ENCODE assay signal across 9 cellular contexts in genomic region chr1:154968731-154969130, GRCh38. TPM values are rescaled to one million over a fixed set of nuclear protein-coding genes. Genes with fewer than 3 reads are reported as not detected.
A peak's percentile ranks its signal among the peaks of the same experiment; 100 is the strongest.
DNase-seq lines count a peak whose midpoint lies in the region; ATAC-seq and TF ChIP-seq lines count a peak whose summit lies in the region.
"Had no signal": no experiment of that assay in that cellular context is flagged by ENCODE, and none has a peak within 500 bp of the region (broad histone marks: within the 10 kb centered on the region; RNA-seq: fewer than 3 reads in every experiment).

No MANE protein-coding gene starts in this region.

- H3K4me1 ChIP-seq in CD8-positive, alpha-beta memory T cell (ENCODE audit: insufficient read depth, low read length): peaks cover 30% of the 10 kb centered on the region
- peaks cover 58 to 73% (median 66%) of the 10 kb centered on the region in 4 donors for H3K4me1 ChIP-seq in esophagus muscularis mucosa
- H3K4me1 ChIP-seq in psoas muscle: peaks cover 50% of the 10 kb centered on the region

- no peaks in the 10 kb centered on the region for H3K27me3 Mint-ChIP-seq in CD8-positive, alpha-beta memory T cell
- H3K27me3 Mint-ChIP-seq in activated T-cell treated with anti-CD3 and anti-CD28 coated beads, Interleukin-2, amount 50 U/mL, for 72 hours (ENCODE audit: low read depth): no peaks in the 10 kb centered on the region

- no peak for TF ChIP-seq POLR2A in esophagus muscularis mucosa (IDR thresholded peaks at IDR 0.05; ENCODE audit: low read depth)

- WGBS in esophagus muscularis mucosa: 90% methylated on average over 2 of the region's 3 CpGs
- WGBS in psoas muscle, 3 donors: 81 to 89% (median 87%) methylated on average over 3 of the region's 3 CpGs

- peaks cover 27 to 41% (median 30%) of the 10 kb centered on the region in 3 donors for H3K4me1 Mint-ChIP-seq in CD8-positive, alpha-beta memory T cell
- peaks cover 47% of the 10 kb centered on the region for H3K4me1 Mint-ChIP-seq in activated T-cell treated with anti-CD3 and anti-CD28 coated beads, Interleukin-2, amount 50 U/mL, for 72 hours (ENCODE audit: low read depth)

- ATAC-seq in psoas muscle: no peak
- ATAC-seq in GM21447 (IDR thresholded peaks at IDR 0.05; ENCODE audit: unreplicated experiment): no peak
- no peak for ATAC-seq in activated T-cell treated with anti-CD3 and anti-CD28 coated beads, Interleukin-2, amount 50 U/mL, for 72 hours (replicated peaks in 1 of 2)

- H3K4me3 ChIP-seq in CD8-positive, alpha-beta memory T cell (ENCODE audit: low read length): no peak overlapping the region
- H3K4me3 ChIP-seq in esophagus muscularis mucosa: peak overlapping the region; percentile 51 to 56 (median 54)
- no peak overlapping the region for H3K4me3 ChIP-seq in psoas muscle

- DNase-seq in CD8-positive, alpha-beta memory T cell: peak in 1 of 5 donors; percentile 38
- DNase-seq in RWPE1 (ENCODE audit: low spot score) (no peak), esophagus muscularis mucosa (ENCODE audit: extremely low spot score) (no peak), psoas muscle (no peak), NK-92 (lab: John Stamatoyannopoulos, UW; ENCODE audit: unreplicated experiment) (no peak), glomerular visceral epithelial cell (ENCODE audit: extremely low spot score) (no peak)
- no peak for DNase-seq in activated T-cell treated with anti-CD3 and anti-CD28 coated beads, Interleukin-2, amount 50 U/mL, for 72 hours
- DNase-seq: NCI-H1930 had no signal

- H3K9me3 ChIP-seq in CD8-positive, alpha-beta memory T cell (ENCODE audit: low read length): no peaks in the 10 kb centered on the region
- H3K9me3 ChIP-seq in esophagus muscularis mucosa (no peaks in the 10 kb centered on the region), psoas muscle (no peaks in the 10 kb centered on the region)

- peaks cover 0 to 72% (median 7%) of the 10 kb centered on the region in 3 donors for H3K36me3 Mint-ChIP-seq in CD8-positive, alpha-beta memory T cell
- peaks cover 4 to 6% of the 10 kb centered on the region in 2 donors for H3K36me3 Mint-ChIP-seq in activated T-cell treated with anti-CD3 and anti-CD28 coated beads, Interleukin-2, amount 50 U/mL, for 72 hours (ENCODE audit: insufficient read depth in 2 of 2)

- CTCF ChIA-PET in CD8-positive, alpha-beta memory T cell (lab: Charles Lee): interaction anchor here (1.1 to 1.6 kb wide), 2 partner anchors 12 to 25 kb away, joined by 3 read pairs; no protein-coding TSS in a partner anchor
- CTCF ChIA-PET in RWPE1 (lab: Yijun Ruan, JAX): interaction anchor here (1.9 kb wide), 1 partner anchor 49 kb away, joined by 11 read pairs; no protein-coding TSS in a partner anchor

- H3K9me3 Mint-ChIP-seq in CD8-positive, alpha-beta memory T cell: no peaks in the 10 kb centered on the region
- H3K9me3 Mint-ChIP-seq in activated T-cell treated with anti-CD3 and anti-CD28 coated beads, Interleukin-2, amount 50 U/mL, for 72 hours: no peaks in the 10 kb centered on the region

- POLR2A ChIA-PET in CD8-positive, alpha-beta memory T cell (lab: Charles Lee): no interaction called here
- POLR2A ChIA-PET in RWPE1 (lab: Yijun Ruan, JAX; ENCODE audit: low non-redundant PET): interaction anchor here (0.6 kb wide), 1 partner anchor 13 kb away, joined by 3 read pairs; no protein-coding TSS in a partner anchor

- TF ChIP-seq EP300 in esophagus muscularis mucosa (IDR thresholded peaks at IDR 0.05): no peak

- intact Hi-C loops in esophagus muscularis mucosa (cut with DNase I): no loop called here
- intact Hi-C loops in psoas muscle (cut with DNase I): no loop called here

- TF ChIP-seq CTCF in RWPE1 (conservative IDR thresholded peaks at IDR 0.05; ENCODE audit: low read depth) (no peak), esophagus muscularis mucosa (IDR thresholded peaks at IDR 0.05) (no peak), psoas muscle (IDR thresholded peaks at IDR 0.05) (no peak)

- peaks cover 37% of the 10 kb centered on the region for H3K36me3 ChIP-seq in CD8-positive, alpha-beta memory T cell (ENCODE audit: insufficient read depth, low read length)
- peaks cover 13 to 57% (median 49%) of the 10 kb centered on the region in 4 donors for H3K36me3 ChIP-seq in esophagus muscularis mucosa
- H3K36me3 ChIP-seq in psoas muscle (ENCODE audit: insufficient read depth in 1 of 2, low read depth in 1 of 2): peaks cover 0 to 56% of the 10 kb centered on the region in 2 donors

- no peak overlapping the region for H3K4me3 Mint-ChIP-seq in CD8-positive, alpha-beta memory T cell
- no peak overlapping the region for H3K4me3 Mint-ChIP-seq in activated T-cell treated with anti-CD3 and anti-CD28 coated beads, Interleukin-2, amount 50 U/mL, for 72 hours

- peak overlapping the region in 4 of 8 donors; percentile 19 to 78 (median 42) for H3K27ac Mint-ChIP-seq in CD8-positive, alpha-beta memory T cell
- H3K27ac Mint-ChIP-seq in activated T-cell treated with anti-CD3 and anti-CD28 coated beads, Interleukin-2, amount 50 U/mL, for 72 hours: no peak overlapping the region

- no peaks in the 10 kb centered on the region for H3K27me3 ChIP-seq in CD8-positive, alpha-beta memory T cell (ENCODE audit: insufficient read depth, low read length, poor library complexity, severe bottlenecking)
- H3K27me3 ChIP-seq in esophagus muscularis mucosa (no peaks in the 10 kb centered on the region), psoas muscle (ENCODE audit: insufficient read depth in 3 of 3, low read length in 2 of 3) (no peaks in the 10 kb centered on the region)

- H3K27ac ChIP-seq in CD8-positive, alpha-beta memory T cell (ENCODE audit: low read depth, low read length): peak overlapping the region; percentile 29
- H3K27ac ChIP-seq in RWPE1: peak overlapping the region; percentile 100
- peak overlapping the region; percentile 96 to 98 (median 96) for H3K27ac ChIP-seq in esophagus muscularis mucosa (replicated peaks in 1 of 4)
- H3K27ac ChIP-seq in psoas muscle: peak overlapping the region; percentile 99

RNA-seq across cellular contexts. Expression of gene SHC1, which starts 1.8 kb away (rescaled TPM):
- total RNA-seq in CD8-positive, alpha-beta memory T cell: 10 to 100 TPM; 37.4 to 40.8 TPM
- polyA plus RNA-seq in CD8-positive, alpha-beta memory T cell: 32.7 TPM
- total RNA-seq in esophagus muscularis mucosa (100 to 1,000 TPM in 1 of 4 donors, 10 to 100 TPM in 3; 60.6 to 101 (median 93.4) TPM), psoas muscle (10 to 100 TPM; 52.3 to 87.2 (median 82.8) TPM)
- 10 to 100 TPM; 33.2 to 67.3 (median 43.8) TPM for polyA plus RNA-seq in psoas muscle
- 10 to 100 TPM; 55.8 to 58.6 TPM for total RNA-seq in activated T-cell treated with anti-CD3 and anti-CD28 coated beads, Interleukin-2, amount 50 U/mL, for 72 hours

RNA-seq across cellular contexts. Expression of gene CKS1B, which starts 5.8 kb away (rescaled TPM):
- 100 to 1,000 TPM; 125 to 126 TPM for total RNA-seq in CD8-positive, alpha-beta memory T cell
- 46.8 TPM for polyA plus RNA-seq in CD8-positive, alpha-beta memory T cell
- 10 to 100 TPM; 11.6 to 21.5 (median 18.8) TPM for total RNA-seq in esophagus muscularis mucosa
- total RNA-seq in psoas muscle: 10 to 100 TPM in 1 of 4 donors, 1 to 10 TPM in 3; 5.5 to 13.8 (median 6.9) TPM
- polyA plus RNA-seq in psoas muscle: 10 to 100 TPM; 12.1 to 48.1 (median 30.1) TPM
- 100 to 1,000 TPM; 251 to 304 TPM for total RNA-seq in activated T-cell treated with anti-CD3 and anti-CD28 coated beads, Interleukin-2, amount 50 U/mL, for 72 hours

RNA-seq across cellular contexts. Expression of gene PYGO2, which starts 7.1 kb away (rescaled TPM):
- total RNA-seq in CD8-positive, alpha-beta memory T cell: 10 to 100 TPM; 34.2 to 35.3 TPM
- polyA plus RNA-seq in CD8-positive, alpha-beta memory T cell: 42.6 TPM
- total RNA-seq in esophagus muscularis mucosa (10 to 100 TPM; 20.2 to 35.3 (median 27.7) TPM), psoas muscle (10 to 100 TPM; 14.5 to 23.0 (median 17.4) TPM)
- 10 to 100 TPM; 13.1 to 24.0 (median 14.5) TPM for polyA plus RNA-seq in psoas muscle
- 10 to 100 TPM; 43.6 to 45.3 TPM for total RNA-seq in activated T-cell treated with anti-CD3 and anti-CD28 coated beads, Interleukin-2, amount 50 U/mL, for 72 hours

RNA-seq across cellular contexts. Expression of gene PBXIP1, which starts 12.8 kb away (rescaled TPM):
- 10 to 100 TPM; 35.9 to 36.1 TPM for total RNA-seq in CD8-positive, alpha-beta memory T cell
- polyA plus RNA-seq in CD8-positive, alpha-beta memory T cell: 295 TPM
- total RNA-seq in esophagus muscularis mucosa (100 to 1,000 TPM; 192 to 309 (median 238) TPM), psoas muscle (100 to 1,000 TPM in 2 of 4 donors, 10 to 100 TPM in 2; 76.5 to 149 (median 104) TPM)
- 10 to 100 TPM; 13.6 to 79.6 (median 54.8) TPM for polyA plus RNA-seq in psoas muscle
- total RNA-seq in activated T-cell treated with anti-CD3 and anti-CD28 coated beads, Interleukin-2, amount 50 U/mL, for 72 hours: 10 to 100 TPM; 28.0 to 48.0 TPM

RNA-seq across cellular contexts. Expression of gene FLAD1, which starts 14.4 kb away (rescaled TPM):
- 10 to 100 TPM; 73.7 to 76.3 TPM for total RNA-seq in CD8-positive, alpha-beta memory T cell
- polyA plus RNA-seq in CD8-positive, alpha-beta memory T cell: 51.2 TPM
- total RNA-seq in esophagus muscularis mucosa (10 to 100 TPM; 19.5 to 29.6 (median 23.0) TPM), psoas muscle (10 to 100 TPM; 24.5 to 39.4 (median 30.4) TPM)
- polyA plus RNA-seq in psoas muscle: 10 to 100 TPM; 32.4 to 52.7 (median 51.6) TPM
- 10 to 100 TPM; 45.5 to 55.1 TPM for total RNA-seq in activated T-cell treated with anti-CD3 and anti-CD28 coated beads, Interleukin-2, amount 50 U/mL, for 72 hours

Comparison
In these comparisons a context has a peak if more than half of its experiments do, and no peak if none do; other contexts are left out.
1. H3K27ac ChIP-seq: peak in every context shown above with its lines; median percentile 100 in RWPE1; 99 in psoas muscle; 96 in esophagus muscularis mucosa; 29 in CD8-positive, alpha-beta memory T cell.
2. H3K4me3 ChIP-seq: peak in esophagus muscularis mucosa (4 of 4); none in CD8-positive, alpha-beta memory T cell (single experiment) and psoas muscle (single experiment).
3. RNA of gene CKS1B, which starts 5.8 kb away (total RNA-seq): 251 to 304 TPM in activated T-cell treated with anti-CD3 and anti-CD28 coated beads, Interleukin-2, amount 50 U/mL, for 72 hours and 125 to 126 TPM in CD8-positive, alpha-beta memory T cell; 11.6 to 21.5 TPM in esophagus muscularis mucosa and 5.5 to 13.8 TPM in psoas muscle; every median in the first group is over 4 times any median in the second.